ENCODE assay signal across 9 cellular contexts in genomic region chr6:108895591-108895990, GRCh38. TPM values are rescaled to one million over a fixed set of nuclear protein-coding genes. Genes with fewer than 3 reads are reported as not detected.
A peak's percentile ranks its signal among the peaks of the same experiment; 100 is the strongest.
DNase-seq lines count a peak whose midpoint lies in the region; TF ChIP-seq lines count a peak whose summit lies in the region.
"Had no signal": no experiment of that assay in that cellular context is flagged by ENCODE, and none has a peak within 500 bp of the region (broad histone marks: within the 10 kb centered on the region; RNA-seq: fewer than 3 reads in every experiment).

No MANE protein-coding gene starts in this region.

- H3K9me3 Mint-ChIP-seq in activated naive CD4-positive, alpha-beta T cell treated with anti-CD3 and anti-CD28 coated beads, Interleukin-2, amount 10 ng/mL, durations not matched to agents 7 days and 5 days: no peaks in the 10 kb centered on the region
- H3K9me3 Mint-ChIP-seq in T-helper 1 cell treated with Interleukin-12 subunit alpha and Interleukin-12 subunit beta and Interleukin-4 antibody, amounts not matched to agents 30 μg/mL and 1 μg/mL, for 36 hours: no peaks in the 10 kb centered on the region
- H3K9me3 Mint-ChIP-seq: nephron progenitor cell had no signal

- no peak overlapping the region for H3K4me3 ChIP-seq in fibroblast of the aortic adventitia (ENCODE audit: low read depth, low read length)
- no peak overlapping the region for H3K4me3 ChIP-seq in transverse colon

- peaks cover 33% of the 10 kb centered on the region for H3K4me1 Mint-ChIP-seq in activated naive CD4-positive, alpha-beta T cell treated with anti-CD3 and anti-CD28 coated beads, Interleukin-2, amount 10 ng/mL, durations not matched to agents 7 days and 5 days
- peaks cover 31% of the 10 kb centered on the region for H3K4me1 Mint-ChIP-seq in T-helper 1 cell treated with Interleukin-12 subunit alpha and Interleukin-12 subunit beta and Interleukin-4 antibody, amounts not matched to agents 30 μg/mL and 1 μg/mL, for 36 hours (ENCODE audit: low read depth)

- TF ChIP-seq POLR2A in transverse colon (IDR thresholded peaks at IDR 0.05): no peak

- no peaks in the 10 kb centered on the region for H3K27me3 ChIP-seq in transverse colon

- H3K9me3 ChIP-seq in transverse colon: no peaks in the 10 kb centered on the region

- intact Hi-C loops in transverse colon (cut with DNase I; ENCODE audit: low total_unique reads): no loop called here

- H3K36me3 Mint-ChIP-seq in activated naive CD4-positive, alpha-beta T cell treated with anti-CD3 and anti-CD28 coated beads, Interleukin-2, amount 10 ng/mL, durations not matched to agents 7 days and 5 days: peaks cover 8% of the 10 kb centered on the region
- peaks cover 6% of the 10 kb centered on the region for H3K36me3 Mint-ChIP-seq in T-helper 1 cell treated with Interleukin-12 subunit alpha and Interleukin-12 subunit beta and Interleukin-4 antibody, amounts not matched to agents 30 μg/mL and 1 μg/mL, for 36 hours (ENCODE audit: low read depth)

- peak overlapping the region; percentile 58 for H3K27ac Mint-ChIP-seq in activated naive CD4-positive, alpha-beta T cell treated with anti-CD3 and anti-CD28 coated beads, Interleukin-2, amount 10 ng/mL, durations not matched to agents 7 days and 5 days
- peak overlapping the region; percentile 87 for H3K27ac Mint-ChIP-seq in T-helper 1 cell treated with Interleukin-12 subunit alpha and Interleukin-12 subunit beta and Interleukin-4 antibody, amounts not matched to agents 30 μg/mL and 1 μg/mL, for 36 hours
- H3K27ac Mint-ChIP-seq: nephron progenitor cell had no signal

- DNase-seq in activated naive CD4-positive, alpha-beta T cell treated with anti-CD3 and anti-CD28 coated beads, Interleukin-2, amount 10 ng/mL, durations not matched to agents 7 days and 5 days: no peak
- DNase-seq in activated naive CD4-positive, alpha-beta T cell (lab: John Stamatoyannopoulos, UW): no peak
- DNase-seq in fibroblast of the aortic adventitia (ENCODE audit: low read depth) (peak; percentile 41), transverse colon (no peak), NCI-H2227 (lab: John Stamatoyannopoulos, UW; ENCODE audit: unreplicated experiment) (no peak), NCI-H510A treated with DMSO at 0.1 percent for 48 hours (lab: John Stamatoyannopoulos, UW) (no peak), OCI-M2 (lab: John Stamatoyannopoulos, UW; ENCODE audit: unreplicated experiment) (no peak)
- DNase-seq: nephron progenitor cell had no signal

- TF ChIP-seq EP300 in transverse colon (IDR thresholded peaks at IDR 0.05; ENCODE audit: low read depth): no peak

- WGBS in transverse colon (ENCODE audit: low coverage in 1 of 2), 2 donors: 80 to 93% methylated on average over 1 of the region's 1 CpG

- peak overlapping the region; percentile 36 for H3K4me3 Mint-ChIP-seq in activated naive CD4-positive, alpha-beta T cell treated with anti-CD3 and anti-CD28 coated beads, Interleukin-2, amount 10 ng/mL, durations not matched to agents 7 days and 5 days
- H3K4me3 Mint-ChIP-seq in T-helper 1 cell treated with Interleukin-12 subunit alpha and Interleukin-12 subunit beta and Interleukin-4 antibody, amounts not matched to agents 30 μg/mL and 1 μg/mL, for 36 hours: peak overlapping the region; percentile 58
- H3K4me3 Mint-ChIP-seq: nephron progenitor cell had no signal

- in situ Hi-C loops in transverse colon (cut with MboI; ENCODE audit: low pct_ligation_motif_present in 1 of 4, low pct_unique_long_range_greater_than_20kb in 1 of 4, low sequenced_read_pairs in 3 of 4): loop anchor here in 2 of 4 donors (10.0 kb wide), 1 partner anchor 351 kb away; no protein-coding TSS in a partner anchor

- H3K27ac ChIP-seq in transverse colon: peak overlapping the region; percentile 9 to 50 (median 28)

- TF ChIP-seq CTCF in fibroblast of the aortic adventitia (IDR thresholded peaks at IDR 0.05; ENCODE audit: insufficient read depth, low read length) (no peak), transverse colon (IDR thresholded peaks at IDR 0.05) (no peak)

- CTCF ChIA-PET in activated naive CD4-positive, alpha-beta T cell treated with anti-CD3 and anti-CD28 coated beads, Interleukin-2, amount 10 ng/mL, durations not matched to agents 7 days and 5 days (lab: Charles Lee): interaction anchor here (1.0 to 1.2 kb wide), 2 partner anchors 30 to 60 kb away, joined by 3 to 4 read pairs; no protein-coding TSS in a partner anchor

- H3K27me3 Mint-ChIP-seq in activated naive CD4-positive, alpha-beta T cell treated with anti-CD3 and anti-CD28 coated beads, Interleukin-2, amount 10 ng/mL, durations not matched to agents 7 days and 5 days: peaks cover 11% of the 10 kb centered on the region
- H3K27me3 Mint-ChIP-seq in T-helper 1 cell treated with Interleukin-12 subunit alpha and Interleukin-12 subunit beta and Interleukin-4 antibody, amounts not matched to agents 30 μg/mL and 1 μg/mL, for 36 hours (ENCODE audit: low read depth): peaks cover 22% of the 10 kb centered on the region

- peaks cover 3 to 13% (median 7%) of the 10 kb centered on the region in 4 donors for H3K4me1 ChIP-seq in transverse colon

- no peaks in the 10 kb centered on the region for H3K36me3 ChIP-seq in transverse colon

RNA-seq across cellular contexts. Expression of gene ARMC2, which starts 47.4 kb away (rescaled TPM):
- total RNA-seq in fibroblast of the aortic adventitia (ENCODE audit: low replicate concordance) (1.6 and 2.5 TPM in 2 replicates), transverse colon (1 to 10 TPM; 2.0 to 7.5 (median 3.0) TPM)
